Comparison of ENCODE assay signal across 27 cellular contexts in genomic region chr5:1210832-1211251, GRCh38. TPM values are rescaled to one million over a fixed set of nuclear protein-coding genes. Genes with fewer than 3 reads are reported as not detected.
DNase-seq lines count a peak whose midpoint lies in the region; ATAC-seq, FAIRE-seq and TF ChIP-seq lines count a peak whose summit lies in the region.
"Had no signal": no experiment of that assay in that cellular context is flagged by ENCODE, and none has a peak within 500 bp of the region (broad histone marks: within the 10 kb centered on the region; RNA-seq: fewer than 3 reads in every experiment).

No MANE protein-coding gene starts in this region.

- H3K4me2 ChIP-seq in H1 (ENCODE audit: insufficient read depth in 1 of 2, low read depth in 2 of 2, low read length in 2 of 2) = no peak overlapping the region
- H3K4me2 ChIP-seq: A549; BLaER1 treated with 17β-estradiol and CSF1 and Interleukin-3, amounts not matched to agents 10 nM and 100 nM; GM23338 had no signal

- H3K4me3 ChIP-seq in right cardiac atrium (ENCODE audit: low read length) (no peak overlapping the region), left ventricle myocardium inferior (no peak overlapping the region), H1 (ENCODE audit: extremely low read depth in 1 of 4, insufficient read depth in 2 of 4, low read depth in 3 of 4, low read length in 4 of 4) (no peak overlapping the region), lower lobe of right lung (no peak overlapping the region), tibial nerve (no peak overlapping the region)
- H3K4me3 ChIP-seq: A549; BLaER1 treated with 17β-estradiol and CSF1 and Interleukin-3, amounts not matched to agents 10 nM and 100 nM; GM12878; GM23338; HAP-1 had no signal

- DNase-seq in right cardiac atrium = peak; percentile 7 to 47 (median 20)
- DNase-seq in left ventricle myocardium inferior = no peak
- DNase-seq in WTC11 (ENCODE audit: low spot score) = peak; percentile 7
- no peak for DNase-seq in H1 (ENCODE audit: low read depth in 1 of 2, low spot score in 2 of 2)
- peak; percentile 40 for DNase-seq in lower lobe of right lung
- no peak for DNase-seq in tibial nerve (ENCODE audit: low spot score in 2 of 2)
- no peak for DNase-seq in effector memory CD8-positive, alpha-beta T cell
- DNase-seq: 8988T; ACHN; AML-193; BE2C; CD4-positive, alpha-beta T cell; DMS 273 treated with DMSO at 0.1 percent for 48 hours; DMS79; EL; GDM1; HFFc6 had no signal

- no peaks in the 10 kb centered on the region; the same call in 1 of the 2 replicates for H3K27me3 Mint-ChIP-seq in WTC11 (ENCODE audit: low read depth)
- peaks cover 24 to 39% of the 10 kb centered on the region in 2 donors for H3K27me3 Mint-ChIP-seq in effector memory CD8-positive, alpha-beta T cell
- H3K27me3 Mint-ChIP-seq: CD4-positive, alpha-beta T cell had no signal

- no peak overlapping the region for H3K4me3 Mint-ChIP-seq in WTC11
- no peak overlapping the region for H3K4me3 Mint-ChIP-seq in effector memory CD8-positive, alpha-beta T cell
- H3K4me3 Mint-ChIP-seq: CD14-positive monocyte; CD4-positive, alpha-beta T cell; CD8-positive, alpha-beta memory T cell; GM23338; HFFc6 had no signal

- H3K27ac Mint-ChIP-seq in WTC11 = no peak overlapping the region
- no peak overlapping the region for H3K27ac Mint-ChIP-seq in effector memory CD8-positive, alpha-beta T cell
- H3K27ac Mint-ChIP-seq: CD14-positive monocyte; CD4-positive, alpha-beta T cell; GM23338; HFFc6 had no signal

- peak overlapping the region; percentile 51; the same call in 1 of the 2 replicates for H4K8ac ChIP-seq in H1 (ENCODE audit: extremely low read depth, insufficient read depth, low read length)

- no peak for TF ChIP-seq CTCF in left ventricle myocardium inferior (IDR thresholded peaks at IDR 0.05; ENCODE audit: borderline replicate concordance)
- TF ChIP-seq CTCF in WTC11 (IDR thresholded peaks at IDR 0.05) = no peak
- TF ChIP-seq CTCF in H1 (IDR thresholded peaks at IDR 0.05; ENCODE audit: control extremely low read depth in 1 of 3, insufficient read depth in 1 of 3, low read depth in 1 of 3, low read length in 3 of 3) = no peak
- no peak for TF ChIP-seq CTCF in lower lobe of right lung (IDR thresholded peaks at IDR 0.05)
- no peak for TF ChIP-seq CTCF in tibial nerve (IDR thresholded peaks at IDR 0.05)

- H3K79me1 ChIP-seq in H1 (ENCODE audit: low read depth, low read length) = no peaks in the 10 kb centered on the region

- POLR2A ChIA-PET in WTC11 (lab: Charles Lee) = no interaction called here
- POLR2A ChIA-PET in H1 (lab: Charles Lee; ENCODE audit: partially characterized antibody) = no interaction called here

- no peak overlapping the region for H3K14ac ChIP-seq in H1 (ENCODE audit: insufficient read length)

- TF ChIP-seq EP300 in H1 (IDR thresholded peaks at IDR 0.05; ENCODE audit: borderline replicate concordance in 1 of 2, low read depth in 2 of 2, low read length in 2 of 2) = no peak
- TF ChIP-seq EP300 in tibial nerve (IDR thresholded peaks at IDR 0.05) = no peak

- H2BK15ac ChIP-seq in H1 (ENCODE audit: low read length) = no peak overlapping the region

- WGBS in right cardiac atrium = 79% methylated on average over 21 of the region's 21 CpGs
- WGBS in H1 (ENCODE audit: extremely low coverage in 1 of 2, insufficient coverage in 1 of 2, insufficient read length in 1 of 2, insufficient replicate concordance in 2 of 2, low coverage in 1 of 2, low lambda C conversion rate in 2 of 2, missing lambda C conversion rate in 1 of 2), 2 experiments = 96% methylated on average over 10 of the region's 21 CpGs; no CpG with 5 or more reads in 1 of the 2 experiments
- 69 to 88% methylated on average over 19 to 21 of the region's 21 CpGs for WGBS in tibial nerve, 2 donors

- H2BK120ac ChIP-seq in H1 (replicated peaks; ENCODE audit: low read depth, low read length) = no peak overlapping the region

- H3K36me3 Mint-ChIP-seq in WTC11 = no peaks in the 10 kb centered on the region
- H3K36me3 Mint-ChIP-seq in effector memory CD8-positive, alpha-beta T cell (ENCODE audit: insufficient read depth) = peaks cover 4% of the 10 kb centered on the region
- H3K36me3 Mint-ChIP-seq: CD14-positive monocyte; CD8-positive, alpha-beta memory T cell had no signal

- H3K23me2 ChIP-seq in H1 (ENCODE audit: low read depth, low read length) = no peaks in the 10 kb centered on the region

- no peak overlapping the region for H2BK12ac ChIP-seq in H1 (ENCODE audit: low read depth, low read length)

- no peak overlapping the region for H4K91ac ChIP-seq in H1 (replicated peaks; ENCODE audit: insufficient read length, low read length)

- ATAC-seq in right cardiac atrium (no peak), WTC11 (no peak), lower lobe of right lung (no peak), HG03457 (IDR thresholded peaks at IDR 0.05; ENCODE audit: unreplicated experiment) (no peak)
- ATAC-seq in effector memory CD8-positive, alpha-beta T cell (replicated peaks) = no peak
- ATAC-seq: A549, GM12878, GM23338 had no signal

- peaks cover 6% of the 10 kb centered on the region for H3K9me3 Mint-ChIP-seq in WTC11
- H3K9me3 Mint-ChIP-seq in effector memory CD8-positive, alpha-beta T cell = no peaks in the 10 kb centered on the region
- H3K9me3 Mint-ChIP-seq: CD4-positive, alpha-beta T cell; CD8-positive, alpha-beta memory T cell had no signal

- intact Hi-C loops in right cardiac atrium (cut with DNase I) = no loop called here
- intact Hi-C loops in left ventricle myocardium inferior (cut with micrococcal nuclease) = no loop called here
- intact Hi-C loops in lower lobe of right lung (cut with DNase I) = no loop called here

- TF ChIP-seq RAD21 in H1 (IDR thresholded peaks at IDR 0.05 in 1 of 2, conservative IDR thresholded peaks at IDR 0.05 in 1 of 2; ENCODE audit: low read depth in 2 of 2, low read length in 2 of 2) = no peak

- H3K23ac ChIP-seq in H1 (ENCODE audit: insufficient read length) = no peak overlapping the region

- peaks cover 3 to 6% of the 10 kb centered on the region in 2 experiments for H4K20me1 ChIP-seq in H1 (replicated peaks in 1 of 2; ENCODE audit: control insufficient read depth in 1 of 2, insufficient read depth in 2 of 2, low read length in 2 of 2)

- no peak for TF ChIP-seq POLR2A in H1 (IDR thresholded peaks at IDR 0.05; ENCODE audit: control extremely low read depth in 1 of 2, low read depth in 2 of 2, low read length in 2 of 2)
- TF ChIP-seq POLR2A in tibial nerve (IDR thresholded peaks at IDR 0.05) = no peak

- H2AFZ ChIP-seq in H1 (ENCODE audit: low read length) = no peak overlapping the region
- H2AFZ ChIP-seq: GM23338 had no signal

- no peaks in the 10 kb centered on the region for H3K79me2 ChIP-seq in H1 (ENCODE audit: control insufficient read depth in 1 of 2, insufficient read depth in 2 of 2, low read length in 2 of 2)

- H4K5ac ChIP-seq in H1 (ENCODE audit: insufficient read length, low read depth, low read length) = no peak overlapping the region

- H2AK5ac ChIP-seq in H1 (ENCODE audit: low read depth, low read length) = no peak overlapping the region

- CTCF ChIA-PET in WTC11 (lab: Charles Lee) (no interaction called here), H1 (lab: Charles Lee; ENCODE audit: partially characterized antibody) (no interaction called here)

- no peak overlapping the region for H3K18ac ChIP-seq in H1 (ENCODE audit: extremely low read depth, low read length)

- H3K9ac ChIP-seq in H1 (replicated peaks in 1 of 4; ENCODE audit: extremely low read depth in 1 of 4, low read depth in 3 of 4, low read length in 3 of 4) = no peak overlapping the region
- H3K9ac ChIP-seq: BLaER1 treated with 17β-estradiol and CSF1 and Interleukin-3, amounts not matched to agents 10 nM and 100 nM had no signal

- H3K4me1 Mint-ChIP-seq in WTC11 = no peaks in the 10 kb centered on the region
- H3K4me1 Mint-ChIP-seq in effector memory CD8-positive, alpha-beta T cell (ENCODE audit: low read depth in 2 of 2) = no peaks in the 10 kb centered on the region
- H3K4me1 Mint-ChIP-seq: CD14-positive monocyte; CD8-positive, alpha-beta memory T cell had no signal

- H2BK5ac ChIP-seq in H1 (ENCODE audit: low read depth, low read length) = no peak overlapping the region

- no peak overlapping the region for H3K56ac ChIP-seq in H1 (replicated peaks; ENCODE audit: insufficient read length, low read depth, low read length)

- no peak for FAIRE-seq in H1 (lab: Jason Lieb, UNC)
- FAIRE-seq: A549, D721Med, GM12878, H54 had no signal

- no peak overlapping the region for H3K4ac ChIP-seq in H1 (replicated peaks; ENCODE audit: insufficient read length, low read depth, low read length)

- no peaks in the 10 kb centered on the region for H3K9me3 ChIP-seq in right cardiac atrium (ENCODE audit: control insufficient read depth, low read length)
- peaks cover 4% of the 10 kb centered on the region for H3K9me3 ChIP-seq in left ventricle myocardium inferior (replicated peaks)
- H3K9me3 ChIP-seq in H1 (ENCODE audit: insufficient read depth in 2 of 2, low read depth in 1 of 2, low read length in 1 of 2) = peaks cover 0 to 2% of the 10 kb centered on the region in 2 experiments; a peak in 1 of 4 replicates
- H3K9me3 ChIP-seq in lower lobe of right lung = no peaks in the 10 kb centered on the region
- peaks cover 0 to 11% (median 0%) of the 10 kb centered on the region in 4 donors for H3K9me3 ChIP-seq in tibial nerve
- H3K9me3 ChIP-seq: A549, BE2C, HAP-1 had no signal

- no peak overlapping the region for H2BK20ac ChIP-seq in H1 (ENCODE audit: low read length)

- no peaks in the 10 kb centered on the region for H3K36me3 ChIP-seq in left ventricle myocardium inferior
- no peaks in the 10 kb centered on the region for H3K36me3 ChIP-seq in H1 (ENCODE audit: control insufficient read depth in 2 of 4, insufficient read depth in 4 of 4, low read length in 3 of 4)
- no peaks in the 10 kb centered on the region for H3K36me3 ChIP-seq in lower lobe of right lung
- H3K36me3 ChIP-seq in tibial nerve = no peaks in the 10 kb centered on the region
- H3K36me3 ChIP-seq: BE2C; BLaER1 treated with 17β-estradiol and CSF1 and Interleukin-3, amounts not matched to agents 10 nM and 100 nM; HAP-1 had no signal

- H3K27ac ChIP-seq in right cardiac atrium (ENCODE audit: low read length) = no peak overlapping the region
- no peak overlapping the region for H3K27ac ChIP-seq in left ventricle myocardium inferior (replicated peaks)
- H3K27ac ChIP-seq in H1 (ENCODE audit: low read depth, low read length) = no peak overlapping the region
- H3K27ac ChIP-seq in lower lobe of right lung = no peak overlapping the region
- H3K27ac ChIP-seq in tibial nerve = no peak overlapping the region
- H3K27ac ChIP-seq: A549; BLaER1 treated with 17β-estradiol and CSF1 and Interleukin-3, amounts not matched to agents 10 nM and 100 nM had no signal

- no peaks in the 10 kb centered on the region for H3K4me1 ChIP-seq in right cardiac atrium (ENCODE audit: control insufficient read depth, insufficient read depth, low read length)
- no peaks in the 10 kb centered on the region for H3K4me1 ChIP-seq in left ventricle myocardium inferior
- H3K4me1 ChIP-seq in H1 (replicated peaks in 1 of 4; ENCODE audit: control insufficient read depth in 3 of 4, insufficient read depth in 4 of 4, low read length in 3 of 4) = no peaks in the 10 kb centered on the region
- no peaks in the 10 kb centered on the region for H3K4me1 ChIP-seq in lower lobe of right lung
- H3K4me1 ChIP-seq in tibial nerve = no peaks in the 10 kb centered on the region
- H3K4me1 ChIP-seq: A549, BE2C, HAP-1 had no signal

- H3K27me3 ChIP-seq in right cardiac atrium (ENCODE audit: control insufficient read depth, insufficient read depth) (no peaks in the 10 kb centered on the region), left ventricle myocardium inferior (ENCODE audit: low read depth) (peaks cover 68% of the 10 kb centered on the region), H1 (replicated peaks in 1 of 4; ENCODE audit: control insufficient read depth in 3 of 4, extremely low read depth in 1 of 4, insufficient read depth in 3 of 4, low read length in 3 of 4) (no peaks in the 10 kb centered on the region; a peak in 1 of 7 replicates), lower lobe of right lung (ENCODE audit: low read depth) (peaks cover 6% of the 10 kb centered on the region), tibial nerve (peaks cover 0 to 19% of the 10 kb centered on the region in 2 donors)
- H3K27me3 ChIP-seq: BE2C had no signal

RNA-seq across cellular contexts. Expression of gene SLC6A19, which starts 9.4 kb away (rescaled TPM):
- total RNA-seq in right cardiac atrium (not detected), left ventricle myocardium inferior (not detected), WTC11 (2021) (0.04 to 0.05 TPM in 2 of 3 replicates, not detected in the other), lower lobe of right lung (not detected), tibial nerve (under 1 TPM in 1 of 4 donors, not detected in 3; under 0.01 TPM)
- polyA plus RNA-seq in right cardiac atrium (not detected), H1 (2011; rRNA removed) (0.02 and 0.03 TPM in 2 replicates)
- not detected in 2 replicates for total RNA-seq in H1 (2021; fragmentation: NEBNext Ultra II Directional; extraction: Animal tissue kit (Norgen Biotek cat#: 25700))
- 0.03 TPM for polyA plus RNA-seq in H1 (2011; cell fraction: cytosol; rRNA removed)
- 0.06 TPM for polyA plus RNA-seq in H1 (2011; cell fraction: nucleus; rRNA removed)
- polyA plus RNA-seq in H1 (2012, experiment 1 of 2) = 0.05 TPM in 1 of 4 replicates, not detected in the others
- 0.03 TPM for polyA plus RNA-seq in H1 (2012, experiment 2 of 2)
- polyA plus RNA-seq in H1 (2013, experiment 1 of 2) = not detected
- 0.02 TPM for polyA plus RNA-seq in H1 (2013, experiment 2 of 2)
- 0.22 TPM in 1 of 2 replicates, not detected in the other for polyA minus RNA-seq in H1 (2011; rRNA and poly(A)+ RNA removed)
- not detected for polyA minus RNA-seq in H1 (2011; cell fraction: cytosol; rRNA and poly(A)+ RNA removed)
- polyA minus RNA-seq in H1 (2011; cell fraction: nucleus; rRNA and poly(A)+ RNA removed) = not detected
- total RNA-seq: CD4-positive, alpha-beta T cell; CD8-positive, alpha-beta memory T cell; GM23338; HFFc6 had no signal
- polyA plus RNA-seq: CD14-positive monocyte; CD8-positive, alpha-beta memory T cell; GM23338 had no signal

RNA-seq across cellular contexts. Expression of gene SLC6A18, which starts 14.3 kb away (rescaled TPM):
- total RNA-seq in right cardiac atrium (not detected), left ventricle myocardium inferior (not detected), WTC11 (2021) (not detected in 3 replicates), lower lobe of right lung (not detected), tibial nerve (not detected)
- polyA plus RNA-seq in right cardiac atrium (not detected), H1 (2011; rRNA removed) (0.03 TPM in 1 of 2 replicates, not detected in the other)
- not detected in 2 replicates for total RNA-seq in H1 (2021; fragmentation: NEBNext Ultra II Directional; extraction: Animal tissue kit (Norgen Biotek cat#: 25700))
- not detected for polyA plus RNA-seq in H1 (2011; cell fraction: cytosol; rRNA removed)
- polyA plus RNA-seq in H1 (2011; cell fraction: nucleus; rRNA removed) = not detected
- not detected in 4 replicates for polyA plus RNA-seq in H1 (2012, experiment 1 of 2)
- polyA plus RNA-seq in H1 (2012, experiment 2 of 2) = not detected
- polyA plus RNA-seq in H1 (2013, experiment 1 of 2) = not detected
- polyA plus RNA-seq in H1 (2013, experiment 2 of 2) = not detected
- polyA minus RNA-seq in H1 (2011; rRNA and poly(A)+ RNA removed) = not detected in 2 replicates
- not detected for polyA minus RNA-seq in H1 (2011; cell fraction: cytosol; rRNA and poly(A)+ RNA removed)
- not detected for polyA minus RNA-seq in H1 (2011; cell fraction: nucleus; rRNA and poly(A)+ RNA removed)
- total RNA-seq: CD4-positive, alpha-beta T cell; CD8-positive, alpha-beta memory T cell; GM12878; GM23338; HFFc6 had no signal
- polyA plus RNA-seq: A549; CD14-positive monocyte; CD8-positive, alpha-beta memory T cell; GM12878; GM23338 had no signal

Comparison
In these comparisons a context has a peak if more than half of its experiments do, and no peak if none do; other contexts are left out.
1. DNase-seq: peak in right cardiac atrium (3 of 3), WTC11 (single experiment) and lower lobe of right lung (single experiment); none in left ventricle myocardium inferior (single experiment), H1 (0 of 2), tibial nerve (0 of 2) and effector memory CD8-positive, alpha-beta T cell (0 of 3).